Comparison of ENCODE assay signal across 7 cellular contexts in the genomic region with DNA sequence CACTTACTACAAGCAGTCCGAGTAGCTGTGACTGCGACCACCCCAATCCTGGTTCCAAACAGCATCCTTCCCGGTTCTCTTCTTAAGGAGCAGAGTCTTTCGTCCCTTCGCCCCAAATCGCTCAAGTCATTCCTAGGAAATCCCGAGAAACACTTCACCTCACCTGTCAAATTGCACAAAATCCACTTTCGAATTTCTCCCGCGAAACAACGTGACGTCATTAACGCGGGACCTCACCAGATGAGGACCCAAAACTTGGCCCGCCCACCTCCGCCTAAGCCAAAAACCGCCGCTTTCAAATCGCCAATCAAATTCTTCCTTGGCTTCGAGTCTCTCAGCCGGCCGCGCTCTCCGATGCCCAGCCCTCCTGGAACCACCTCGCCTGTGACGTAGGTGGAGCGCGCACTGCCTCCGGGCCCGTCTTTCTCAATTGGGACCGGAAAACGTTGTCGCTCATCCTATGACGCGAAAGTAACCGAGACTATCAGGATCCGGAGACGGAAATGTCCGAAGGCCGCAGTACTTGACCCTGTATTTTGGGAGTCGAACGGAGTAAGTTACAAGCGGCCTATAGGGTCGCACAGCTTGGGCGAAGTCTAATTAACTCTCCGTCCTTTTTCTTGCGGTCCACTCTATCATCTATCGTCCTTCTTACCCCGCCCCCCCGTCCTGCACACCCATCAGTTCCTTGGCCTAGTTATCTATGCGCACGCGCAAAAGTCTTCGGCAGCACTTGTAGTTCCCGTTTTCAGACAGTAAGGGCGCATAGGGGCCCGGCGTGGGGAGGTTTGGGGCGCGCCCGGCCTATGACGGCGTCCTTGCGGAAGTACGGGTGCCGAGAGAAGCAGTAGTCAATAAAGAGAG. TPM values are rescaled to one million over a fixed set of nuclear protein-coding genes. Genes with fewer than 3 reads are reported as not detected.
DNase-seq lines count a peak whose midpoint lies in the region; ATAC-seq, FAIRE-seq and TF ChIP-seq lines count a peak whose summit lies in the region.

A gene (plus strand): TSS at position 456 of the 864 bp plus-strand sequence. CDS start 7,527 bp downstream, outside the sequence.
A gene with protein sequence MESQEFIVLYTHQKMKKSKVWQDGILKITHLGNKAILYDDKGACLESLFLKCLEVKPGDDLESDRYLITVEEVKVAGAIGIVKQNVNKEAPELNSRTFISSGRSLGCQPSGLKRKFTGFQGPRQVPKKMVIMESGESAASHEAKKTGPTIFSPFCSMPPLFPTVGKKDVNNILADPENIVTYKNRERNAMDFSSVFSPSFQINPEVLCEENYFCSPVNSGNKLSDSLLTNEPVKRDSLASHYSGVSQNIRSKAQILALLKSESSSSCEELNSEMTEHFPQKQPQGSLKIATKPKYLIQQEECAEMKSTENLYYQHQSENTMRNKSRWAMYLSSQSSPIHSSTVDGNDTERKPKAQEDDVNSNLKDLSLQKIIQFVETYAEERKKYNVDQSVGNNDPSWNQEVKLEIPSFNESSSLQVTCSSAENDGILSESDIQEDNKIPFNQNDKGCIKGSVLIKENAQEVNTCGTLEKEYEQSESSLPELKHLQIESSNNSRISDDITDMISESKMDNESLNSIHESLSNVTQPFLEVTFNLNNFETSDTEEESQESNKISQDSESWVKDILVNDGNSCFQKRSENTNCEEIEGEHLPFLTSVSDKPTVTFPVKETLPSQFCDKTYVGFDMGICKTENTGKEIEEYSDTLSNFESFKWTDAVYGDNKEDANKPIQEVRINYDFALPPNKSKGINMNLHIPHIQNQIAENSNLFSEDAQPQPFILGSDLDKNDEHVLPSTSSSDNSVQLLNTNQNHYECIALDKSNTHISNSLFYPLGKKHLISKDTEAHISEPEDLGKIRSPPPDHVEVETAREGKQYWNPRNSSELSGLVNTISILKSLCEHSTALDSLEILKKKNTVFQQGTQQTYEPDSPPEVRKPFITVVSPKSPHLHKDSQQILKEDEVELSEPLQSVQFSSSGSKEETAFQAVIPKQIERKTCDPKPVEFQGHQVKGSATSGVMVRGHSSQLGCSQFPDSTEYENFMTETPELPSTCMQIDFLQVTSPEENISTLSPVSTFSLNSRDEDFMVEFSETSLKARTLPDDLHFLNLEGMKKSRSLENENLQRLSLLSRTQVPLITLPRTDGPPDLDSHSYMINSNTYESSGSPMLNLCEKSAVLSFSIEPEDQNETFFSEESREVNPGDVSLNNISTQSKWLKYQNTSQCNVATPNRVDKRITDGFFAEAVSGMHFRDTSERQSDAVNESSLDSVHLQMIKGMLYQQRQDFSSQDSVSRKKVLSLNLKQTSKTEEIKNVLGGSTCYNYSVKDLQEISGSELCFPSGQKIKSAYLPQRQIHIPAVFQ (N-terminal part only) (minus strand): TSS at position 222 of the 864 bp plus-strand sequence. CDS start 3,733 bp downstream, outside the sequence.

- peaks cover 31% of the 10 kb centered on the region for H3K4me1 Mint-ChIP-seq in T-helper 2 cell treated with Interferon-gamma antibody and Interleukin-4, amounts not matched to agents 5 μg/mL and 100 μg/mL, for 36 hours (ENCODE audit: low read depth)
- H3K4me1 Mint-ChIP-seq in astrocyte (ENCODE audit: low read depth, unreplicated experiment) = peaks cover 9% of the 10 kb centered on the region

- peaks cover 6% of the 10 kb centered on the region for H3K4me1 ChIP-seq in astrocyte (ENCODE audit: insufficient read depth, low read length)
- no peaks in the 10 kb centered on the region for H3K4me1 ChIP-seq in rectal smooth muscle tissue (ENCODE audit: control insufficient read depth, insufficient read depth, low read length)

- H3K27me3 Mint-ChIP-seq in T-helper 2 cell treated with Interferon-gamma antibody and Interleukin-4, amounts not matched to agents 5 μg/mL and 100 μg/mL, for 36 hours (ENCODE audit: low read depth) = no peaks in the 10 kb centered on the region
- H3K27me3 Mint-ChIP-seq in astrocyte (ENCODE audit: low read depth, unreplicated experiment) = no peaks in the 10 kb centered on the region

- H3K9ac ChIP-seq in astrocyte (ENCODE audit: low read length) (peak within 1 kb of the TSS; percentile 95), rectal smooth muscle tissue (ENCODE audit: low read length) (peak within 1 kb of the TSS; percentile 90)

- peaks cover 51% of the 10 kb centered on the region for H3K79me2 ChIP-seq in astrocyte (ENCODE audit: insufficient read depth, low read length)

- peak; percentile 70 for DNase-seq in NCI-H187 treated with DMSO at 0.1 percent for 48 hours (lab: John Stamatoyannopoulos, UW)
- peak; percentile 98 for DNase-seq in T-helper 2 cell treated with Interferon-gamma antibody and Interleukin-4, amounts not matched to agents 5 μg/mL and 100 μg/mL, for 36 hours (ENCODE audit: low spot score)
- peak; percentile 98 for DNase-seq in astrocyte (ENCODE audit: low read depth)
- DNase-seq in hepatic stellate cell (ENCODE audit: low spot score) = peak; percentile 87

- H3K4me3 Mint-ChIP-seq in T-helper 2 cell treated with Interferon-gamma antibody and Interleukin-4, amounts not matched to agents 5 μg/mL and 100 μg/mL, for 36 hours = no peak within 1 kb of the TSS
- no peak within 1 kb of the TSS for H3K4me3 Mint-ChIP-seq in astrocyte (ENCODE audit: unreplicated experiment)

- no peaks in the 10 kb centered on the region for H4K20me1 ChIP-seq in astrocyte (ENCODE audit: insufficient read depth, low read length)

- H3K27me3 ChIP-seq in astrocyte (ENCODE audit: insufficient read depth, low read length) (no peaks in the 10 kb centered on the region), rectal smooth muscle tissue (ENCODE audit: control insufficient read depth, insufficient read depth, low read length) (no peaks in the 10 kb centered on the region)

- peak within 1 kb of the TSS; percentile 96 for H3K4me2 ChIP-seq in astrocyte (ENCODE audit: low read length)

- H3K36me3 Mint-ChIP-seq in T-helper 2 cell treated with Interferon-gamma antibody and Interleukin-4, amounts not matched to agents 5 μg/mL and 100 μg/mL, for 36 hours (ENCODE audit: low read depth) = peaks cover 10% of the 10 kb centered on the region
- no peaks in the 10 kb centered on the region for H3K36me3 Mint-ChIP-seq in astrocyte (ENCODE audit: low read depth, unreplicated experiment)

- peak; percentile 71 for FAIRE-seq in astrocyte (lab: Jason Lieb, UNC)

- H3K9me3 ChIP-seq in astrocyte (ENCODE audit: insufficient read depth, low read depth, low read length) = no peaks in the 10 kb centered on the region

- peak; percentile 68 for TF ChIP-seq CTCF in astrocyte (IDR thresholded peaks at IDR 0.05; ENCODE audit: insufficient read depth, low read depth, low read length)

- H3K27ac Mint-ChIP-seq in T-helper 2 cell treated with Interferon-gamma antibody and Interleukin-4, amounts not matched to agents 5 μg/mL and 100 μg/mL, for 36 hours = no peak within 1 kb of the TSS
- H3K27ac Mint-ChIP-seq in astrocyte (ENCODE audit: unreplicated experiment) = no peak within 1 kb of the TSS

- H3K9me3 Mint-ChIP-seq in T-helper 2 cell treated with Interferon-gamma antibody and Interleukin-4, amounts not matched to agents 5 μg/mL and 100 μg/mL, for 36 hours = no peaks in the 10 kb centered on the region
- no peaks in the 10 kb centered on the region for H3K9me3 Mint-ChIP-seq in astrocyte (ENCODE audit: unreplicated experiment)

- H3K27ac ChIP-seq in astrocyte (ENCODE audit: low read depth, low read length) (peak within 1 kb of the TSS; percentile 99), rectal smooth muscle tissue (ENCODE audit: low read depth, low read length) (peak within 1 kb of the TSS; percentile 98)

- H3K36me3 ChIP-seq in astrocyte (ENCODE audit: insufficient read depth, low read length) (no peaks in the 10 kb centered on the region), rectal smooth muscle tissue (ENCODE audit: control insufficient read depth, insufficient read depth, low read length) (no peaks in the 10 kb centered on the region)

- H3K4me3 ChIP-seq in astrocyte (ENCODE audit: insufficient read depth, low read depth, low read length) = peak within 1 kb of the TSS; percentile 96
- peak within 1 kb of the TSS; percentile 80 for H3K4me3 ChIP-seq in rectal smooth muscle tissue (ENCODE audit: low read length)

- H2AFZ ChIP-seq in astrocyte (ENCODE audit: low read depth, low read length) = peak within 1 kb of the TSS; percentile 91

- peak; percentile 66 for ATAC-seq in GM18499 (IDR thresholded peaks at IDR 0.05; ENCODE audit: insufficient read depth, unreplicated experiment)
- ATAC-seq in HG02943 (IDR thresholded peaks at IDR 0.05; ENCODE audit: low read depth, unreplicated experiment) = peak; percentile 93

RNA-seq across cellular contexts. Expression of the first gene that starts in this region (rescaled TPM):
- total RNA-seq in astrocyte = 31.7 and 33.9 TPM in 2 replicates

RNA-seq across cellular contexts. Expression of the second gene that starts in this region (rescaled TPM):
- 4.4 and 5.2 TPM in 2 replicates for total RNA-seq in astrocyte

Comparison
In these comparisons a context has a peak if more than half of its experiments do, and no peak if none do; other contexts are left out.
1. Peak in every context shown above with its lines: DNase-seq, ATAC-seq, H3K4me3 ChIP-seq and H3K27ac ChIP-seq.